ENCODE assay signal across 8 cellular contexts in genomic region chr2:18178736-18179349, GRCh38.
DNase-seq lines count a peak whose midpoint lies in the region; ATAC-seq, FAIRE-seq and TF ChIP-seq lines count a peak whose summit lies in the region.

No MANE protein-coding gene starts in this region.

- 32 to 38% methylated on average over 1 of the region's 1 CpG for WGBS in pancreas, 2 donors

- H3K36me3 ChIP-seq in BLaER1 treated with 17β-estradiol and CSF1 and Interleukin-3, amounts not matched to agents 10 nM and 100 nM, result no peaks in the 10 kb centered on the region
- H3K36me3 ChIP-seq in pancreas, result no peaks in the 10 kb centered on the region

- H3K9me3 ChIP-seq in BLaER1 treated with 17β-estradiol and CSF1 and Interleukin-3, amounts not matched to agents 10 nM and 100 nM (replicated peaks in 1 of 11), result no peaks in the 10 kb centered on the region
- no peaks in the 10 kb centered on the region for H3K9me3 ChIP-seq in pancreas

- H3K27me3 ChIP-seq in BLaER1 treated with 17β-estradiol and CSF1 and Interleukin-3, amounts not matched to agents 10 nM and 100 nM, result no peaks in the 10 kb centered on the region
- no peaks in the 10 kb centered on the region for H3K27me3 ChIP-seq in pancreas

- DNase-seq in GM13976 (ENCODE audit: low spot score), result peak; percentile 45
- DNase-seq in NCI-H1105 (lab: John Stamatoyannopoulos, UW), result peak; percentile 24
- DNase-seq in T1000 (lab: John Stamatoyannopoulos, UW), result peak; percentile 26
- peak; percentile 71 for DNase-seq in fibroblast of pulmonary artery (ENCODE audit: low read depth)
- peak in 1 of 6 donors; percentile 27 for DNase-seq in pancreas
- DNase-seq in UCSD-AML1 (lab: John Stamatoyannopoulos, UW; ENCODE audit: unreplicated experiment), result no peak

- H3K27ac ChIP-seq in BLaER1 treated with 17β-estradiol and CSF1 and Interleukin-3, amounts not matched to agents 10 nM and 100 nM, result no peak overlapping the region
- no peak overlapping the region for H3K27ac ChIP-seq in pancreas

- peak; percentile 93 for FAIRE-seq in pancreas (lab: Jason Lieb, UNC)

- H3K4me2 ChIP-seq in BLaER1 treated with 17β-estradiol and CSF1 and Interleukin-3, amounts not matched to agents 10 nM and 100 nM, result peak overlapping the region in 7 of 11 experiments; percentile 2 to 40 (median 22); a peak in 7 of 22 replicates

- TF ChIP-seq CTCF in GM13976 (IDR thresholded peaks at IDR 0.05; ENCODE audit: borderline replicate concordance, control extremely low read depth, extremely low read depth, insufficient read depth, missing control alignments), result peak; percentile 71
- TF ChIP-seq CTCF in fibroblast of pulmonary artery (IDR thresholded peaks at IDR 0.05; ENCODE audit: low read length, missing control alignments), result peak; percentile 88
- TF ChIP-seq CTCF in pancreas (IDR thresholded peaks at IDR 0.05), result peak; percentile 38 to 79 (median 70)

- H4K20me1 ChIP-seq in BLaER1 treated with 17β-estradiol and CSF1 and Interleukin-3, amounts not matched to agents 10 nM and 100 nM, result no peaks in the 10 kb centered on the region

- intact Hi-C loops in pancreas (cut with DNase I), result no loop called here

- H3K4me1 ChIP-seq in BLaER1 treated with 17β-estradiol and CSF1 and Interleukin-3, amounts not matched to agents 10 nM and 100 nM, result peaks cover 0 to 6% (median 5%) of the 10 kb centered on the region in 10 experiments; a peak in 7 of 20 replicates
- no peaks in the 10 kb centered on the region for H3K4me1 ChIP-seq in pancreas

- no peak overlapping the region for H3K4me3 ChIP-seq in BLaER1 treated with 17β-estradiol and CSF1 and Interleukin-3, amounts not matched to agents 10 nM and 100 nM
- H3K4me3 ChIP-seq in fibroblast of pulmonary artery (replicated peaks; ENCODE audit: low read depth, low read length), result no peak overlapping the region
- no peak overlapping the region for H3K4me3 ChIP-seq in pancreas

- ATAC-seq in HG02678 (IDR thresholded peaks at IDR 0.05; ENCODE audit: unreplicated experiment) (peak; percentile 96), pancreas (peak; percentile 56 to 79 (median 75))

- no peak overlapping the region for H3K9ac ChIP-seq in BLaER1 treated with 17β-estradiol and CSF1 and Interleukin-3, amounts not matched to agents 10 nM and 100 nM

- in situ Hi-C loops in GM13976 (cut with MboI; ENCODE audit: low sequenced_read_pairs, unreplicated experiment), result no loop called here
